19 cellular contexts compared by ENCODE assay signal in genomic region chr3:171204942-171205341, GRCh38.
A peak's percentile ranks its signal among the peaks of the same experiment; 100 is the strongest.
DNase-seq lines count a peak whose midpoint lies in the region; ATAC-seq, FAIRE-seq and TF ChIP-seq lines count a peak whose summit lies in the region.
"Had no signal": no experiment of that assay in that cellular context is flagged by ENCODE, and none has a peak within 500 bp of the region (broad histone marks: within the 10 kb centered on the region; RNA-seq: fewer than 3 reads in every experiment).

No MANE protein-coding gene starts in this region.

- no TSS peak for BruUV-seq in endothelial cell of umbilical vein (replicated peaks; lab: Mats Ljungman, UMichigan)

- H3K9ac ChIP-seq in endothelial cell of umbilical vein (replicated peaks; ENCODE audit: extremely low read depth, insufficient read depth, low read length), result peak overlapping the region; percentile 32

- POLR2A ChIA-PET in WTC11 (lab: Charles Lee) (no interaction called here), endothelial cell of umbilical vein (lab: Charles Lee) (interaction anchor here (1.4 kb wide), 1 partner anchor 12 kb away, joined by 6 read pairs; no protein-coding TSS in a partner anchor)

- H3K9me3 ChIP-seq in endothelial cell of umbilical vein (replicated peaks; ENCODE audit: control insufficient read depth, insufficient read depth, low read length) (no peaks in the 10 kb centered on the region), WERI-Rb-1 (ENCODE audit: severe bottlenecking) (no peaks in the 10 kb centered on the region)
- H3K9me3 ChIP-seq: HAP-1 had no signal

- no peak for TF ChIP-seq CTCF in WTC11 (IDR thresholded peaks at IDR 0.05)
- TF ChIP-seq CTCF in endothelial cell of umbilical vein (IDR thresholded peaks at IDR 0.05; ENCODE audit: extremely low read depth in 1 of 2, insufficient read depth in 1 of 2, low read depth in 1 of 2, low read length in 2 of 2), result no peak
- no peak for TF ChIP-seq CTCF in neural crest cell (conservative IDR thresholded peaks at IDR 0.05)
- TF ChIP-seq CTCF in WERI-Rb-1 (IDR thresholded peaks at IDR 0.05; ENCODE audit: low read depth, low read length), result no peak
- no peak for TF ChIP-seq CTCF in nephron progenitor cell (IDR thresholded peaks at IDR 0.05)

- H3K36me3 ChIP-seq in endothelial cell of umbilical vein (ENCODE audit: control insufficient read depth in 2 of 2, extremely low read depth in 1 of 2, insufficient read depth in 2 of 2, low read length in 2 of 2), result no peaks in the 10 kb centered on the region
- H3K36me3 ChIP-seq in WERI-Rb-1, result no peaks in the 10 kb centered on the region
- H3K36me3 ChIP-seq: HAP-1 had no signal

- ATAC-seq in WTC11, result no peak
- no peak for ATAC-seq in GM21825 (IDR thresholded peaks at IDR 0.05; ENCODE audit: unreplicated experiment)
- ATAC-seq: K562 had no signal

- intact Hi-C loops in endothelial cell of umbilical vein (cut with micrococcal nuclease), result loop anchor here (1.0 to 5.0 kb wide), 5 partner anchors 13 to 837 kb away; partner anchors contain the start of gene TNIK

- H3K27me3 ChIP-seq in endothelial cell of umbilical vein (ENCODE audit: control insufficient read depth in 2 of 2, insufficient read depth in 2 of 2, low read length in 2 of 2) (no peaks in the 10 kb centered on the region), WERI-Rb-1 (ENCODE audit: insufficient read depth, low read depth, severe bottlenecking) (no peaks in the 10 kb centered on the region)

- H3K9me1 ChIP-seq in endothelial cell of umbilical vein (replicated peaks; ENCODE audit: control insufficient read depth, extremely low read depth, insufficient read depth, low read length), result no peaks in the 10 kb centered on the region

- H3K27ac ChIP-seq in endothelial cell of umbilical vein (ENCODE audit: insufficient read depth, low read depth, low read length) (peak overlapping the region; percentile 91), WERI-Rb-1 (no peak overlapping the region)
- H3K27ac ChIP-seq: C4-2B had no signal

- peak; percentile 33 for DNase-seq in HT1080 (ENCODE audit: low read depth)
- no peak for DNase-seq in WTC11 (ENCODE audit: low spot score)
- DNase-seq in endothelial cell of umbilical vein (ENCODE audit: low read depth, low spot score), result peak; percentile 95
- no peak for DNase-seq in neural crest cell (ENCODE audit: low read depth, low spot score)
- no peak for DNase-seq in WERI-Rb-1
- no peak for DNase-seq in nephron progenitor cell
- no peak for DNase-seq in GM03348 (ENCODE audit: low spot score)
- DNase-seq: AML-193, DMS79 treated with DMSO at 0.1 percent for 48 hours, NCI-H1105 treated with DMSO at 0.1 percent for 48 hours, NCI-H1694, NCI-H774, OCI-M1, RPMI8226, SIG-M5 had no signal

- no peak for TF ChIP-seq POLR2A in endothelial cell of umbilical vein (IDR thresholded peaks at IDR 0.05; ENCODE audit: low read depth, low read length)

- dilution Hi-C loops in endothelial cell of umbilical vein (cut with MboI; ENCODE audit: extremely low pct_ligation_motif_present, low sequenced_read_pairs), result no loop called here

- H3K27ac Mint-ChIP-seq in WTC11 (peak overlapping the region; percentile 86; the same call in 1 of the 2 replicates), neural crest cell (ENCODE audit: unreplicated experiment) (peak overlapping the region; percentile 69), nephron progenitor cell (no peak overlapping the region)

- H3K4me3 Mint-ChIP-seq in WTC11, result no peak overlapping the region
- no peak overlapping the region for H3K4me3 Mint-ChIP-seq in neural crest cell
- H3K4me3 Mint-ChIP-seq in nephron progenitor cell, result no peak overlapping the region

- H3K9me3 Mint-ChIP-seq in WTC11 (peaks cover 9% of the 10 kb centered on the region), neural crest cell (no peaks in the 10 kb centered on the region), nephron progenitor cell (no peaks in the 10 kb centered on the region)

- no peak overlapping the region for H2AFZ ChIP-seq in endothelial cell of umbilical vein (ENCODE audit: low read depth, low read length)

- H3K4me1 Mint-ChIP-seq in WTC11, result peaks cover 77% of the 10 kb centered on the region
- H3K4me1 Mint-ChIP-seq in neural crest cell, result no peaks in the 10 kb centered on the region
- peaks cover 8% of the 10 kb centered on the region for H3K4me1 Mint-ChIP-seq in nephron progenitor cell

- CTCF ChIA-PET in WTC11 (lab: Charles Lee), result no interaction called here
- CTCF ChIA-PET in endothelial cell of umbilical vein (lab: Charles Lee), result interaction anchor here (1.1 to 2.3 kb wide), 8 partner anchors 9 to 256 kb away, joined by 3 to 15 read pairs (median 5); partner anchors contain the start of gene TNIK

- H3K4me3 ChIP-seq in endothelial cell of umbilical vein (replicated peaks in 1 of 3; ENCODE audit: insufficient read depth in 1 of 3, low read depth in 1 of 3, low read length in 3 of 3), result no peak overlapping the region
- no peak overlapping the region for H3K4me3 ChIP-seq in WERI-Rb-1 (ENCODE audit: low read depth, low read length)
- H3K4me3 ChIP-seq: HAP-1, K562 had no signal

- no peaks in the 10 kb centered on the region for H3K27me3 Mint-ChIP-seq in WTC11 (ENCODE audit: low read depth)
- H3K27me3 Mint-ChIP-seq in neural crest cell (ENCODE audit: low read depth), result no peaks in the 10 kb centered on the region
- no peaks in the 10 kb centered on the region for H3K27me3 Mint-ChIP-seq in nephron progenitor cell (ENCODE audit: low read depth, poor library complexity)

- peaks cover 9% of the 10 kb centered on the region for H3K36me3 Mint-ChIP-seq in WTC11
- peaks cover 5% of the 10 kb centered on the region for H3K36me3 Mint-ChIP-seq in neural crest cell (ENCODE audit: low read depth)
- H3K36me3 Mint-ChIP-seq in nephron progenitor cell (ENCODE audit: low read depth), result no peaks in the 10 kb centered on the region

- no peaks in the 10 kb centered on the region for H3K79me2 ChIP-seq in endothelial cell of umbilical vein (ENCODE audit: control insufficient read depth, insufficient read depth, low read length)

- FAIRE-seq in endothelial cell of umbilical vein (lab: Jason Lieb, UNC), result peak; percentile 78
- FAIRE-seq: K562 had no signal

- H3K4me2 ChIP-seq in endothelial cell of umbilical vein (ENCODE audit: insufficient read depth, low read length), result peak overlapping the region; percentile 80

- peaks cover 50% of the 10 kb centered on the region for H3K4me1 ChIP-seq in endothelial cell of umbilical vein (ENCODE audit: control insufficient read depth, extremely low read depth, insufficient read depth, low read length)
- H3K4me1 ChIP-seq: HAP-1 had no signal

- no peaks in the 10 kb centered on the region for H4K20me1 ChIP-seq in endothelial cell of umbilical vein (replicated peaks; ENCODE audit: control insufficient read depth, extremely low read depth, insufficient read depth, low read length)

TF ChIP-seq in WTC11, 78 proteins besides CTCF, POLR2A, EP300 and RAD21 (continues in another document):
- TF ChIP-seq RELA (CRISPR knock-in tag; IDR thresholded peaks at IDR 0.05; ENCODE audit: borderline replicate concordance), result no peak
- TF ChIP-seq ZNF416 (CRISPR knock-in tag; IDR thresholded peaks at IDR 0.05), result no peak
- no peak for TF ChIP-seq PRRX2 (CRISPR knock-in tag; IDR thresholded peaks at IDR 0.05)
- TF ChIP-seq CBFB (CRISPR knock-in tag; IDR thresholded peaks at IDR 0.05; ENCODE audit: low read depth), result no peak
- no peak for TF ChIP-seq CDX4 (CRISPR knock-in tag; IDR thresholded peaks at IDR 0.05; ENCODE audit: borderline replicate concordance)
- TF ChIP-seq ZBTB21 (CRISPR knock-in tag; IDR thresholded peaks at IDR 0.05; ENCODE audit: borderline replicate concordance), result no peak
- TF ChIP-seq TP53 (CRISPR knock-in tag; IDR thresholded peaks at IDR 0.05), result no peak
- no peak for TF ChIP-seq MLX (CRISPR knock-in tag; IDR thresholded peaks at IDR 0.05)

TF ChIP-seq in endothelial cell of umbilical vein, 7 proteins besides CTCF, POLR2A, EP300 and RAD21:
- TF ChIP-seq MAX (IDR thresholded peaks at IDR 0.05; ENCODE audit: insufficient read depth, insufficient read length) (no peak), EZH2 (IDR thresholded peaks at IDR 0.05; ENCODE audit: borderline replicate concordance, low read depth, low read length, severe bottlenecking) (no peak), JUN (IDR thresholded peaks at IDR 0.05; ENCODE audit: borderline replicate concordance, insufficient read depth, insufficient read length, low read depth) (peak; percentile 94), POLR2AphosphoS5 (IDR thresholded peaks at IDR 0.05; ENCODE audit: insufficient read depth, low read depth, low read length) (peak; percentile 59), FOS (IDR thresholded peaks at IDR 0.05; ENCODE audit: borderline replicate concordance, insufficient read depth, low read length) (peak; percentile 96), MYC (IDR thresholded peaks at IDR 0.05; ENCODE audit: low read depth, low read length) (no peak), GATA2 (IDR thresholded peaks at IDR 0.05; ENCODE audit: insufficient read depth, insufficient read length, low read depth, low read length) (peak; percentile 94)

Comparison
In these comparisons a context has a peak if more than half of its experiments do, and no peak if none do; other contexts are left out.
1. DNase-seq: peak in HT1080 (single experiment) and endothelial cell of umbilical vein (single experiment); none in WTC11 (single experiment), neural crest cell (single experiment), WERI-Rb-1 (single experiment), nephron progenitor cell (single experiment) and GM03348 (single experiment).